In genomic region chr5:151931260-151931659, GRCh38 we compare ENCODE assay signal across 24 cellular contexts. TPM values are rescaled to one million over a fixed set of nuclear protein-coding genes. Genes with fewer than 3 reads are reported as not detected.
DNase-seq lines count a peak whose midpoint lies in the region; ATAC-seq and TF ChIP-seq lines count a peak whose summit lies in the region.
"Had no signal": no experiment of that assay in that cellular context is flagged by ENCODE, and none has a peak within 500 bp of the region (broad histone marks: within the 10 kb centered on the region; RNA-seq: fewer than 3 reads in every experiment).

No MANE protein-coding gene starts in this region.

- TF ChIP-seq CTCF in HEK293 (tag by site-specific recombination; IDR thresholded peaks at IDR 0.05): no peak
- TF ChIP-seq CTCF in WTC11 (IDR thresholded peaks at IDR 0.05): no peak
- TF ChIP-seq CTCF in adrenal gland (IDR thresholded peaks at IDR 0.05): no peak

- no peak overlapping the region for H3K4me3 Mint-ChIP-seq in WTC11
- H3K4me3 Mint-ChIP-seq: H9 had no signal

- no peaks in the 10 kb centered on the region for H3K4me1 ChIP-seq in HEK293 (ENCODE audit: control insufficient read depth, insufficient read depth, low read length)
- H3K4me1 ChIP-seq in adrenal gland (replicated peaks in 1 of 2): no peaks in the 10 kb centered on the region

- peak; percentile 19 for DNase-seq in NCI-H187 treated with DMSO at 0.1 percent for 48 hours (lab: John Stamatoyannopoulos, UW)
- DNase-seq in NCI-H187 (lab: John Stamatoyannopoulos, UW): no peak
- DNase-seq in WTC11 (ENCODE audit: low spot score): no peak
- no peak for DNase-seq in adrenal gland
- no peak for DNase-seq in pons (ENCODE audit: low spot score)
- DNase-seq: 8988T, Calu3, GM23248, H9, NCI-H1417, NCI-H1694, NCI-H2107, NCI-H446 treated with DMSO at 0.1 percent for 48 hours, NCI-H526 treated with DMSO at 0.1 percent for 48 hours, SHP77, T-helper 1 cell had no signal

- H3K4me1 Mint-ChIP-seq in WTC11: no peaks in the 10 kb centered on the region
- H3K4me1 Mint-ChIP-seq: H9 had no signal

- H3K27ac Mint-ChIP-seq in WTC11: no peak overlapping the region
- H3K27ac Mint-ChIP-seq: H9 had no signal

- H3K4me3 ChIP-seq in HEK293 (ENCODE audit: low read depth, low read length) (no peak overlapping the region), adrenal gland (no peak overlapping the region)
- H3K4me3 ChIP-seq: GM23248 had no signal

- H3K27me3 ChIP-seq in adrenal gland: no peaks in the 10 kb centered on the region

- no peak overlapping the region for H3K27ac ChIP-seq in HEK293 (ENCODE audit: extremely low read depth, low read depth, low read length)
- no peak overlapping the region for H3K27ac ChIP-seq in adrenal gland
- H3K27ac ChIP-seq: GM23248, HL-60, RWPE1 had no signal

- POLR2A ChIA-PET in HEK293 (lab: Yijun Ruan, JAX): no interaction called here
- POLR2A ChIA-PET in WTC11 (lab: Charles Lee): no interaction called here

- H3K36me3 ChIP-seq in HEK293 (ENCODE audit: control insufficient read depth in 2 of 2, insufficient read depth in 1 of 2, low read length in 2 of 2) (no peaks in the 10 kb centered on the region), adrenal gland (replicated peaks in 1 of 2) (no peaks in the 10 kb centered on the region)

- peaks cover 18% of the 10 kb centered on the region for H3K27me3 Mint-ChIP-seq in WTC11 (ENCODE audit: low read depth)

- peaks cover 15% of the 10 kb centered on the region for H3K36me3 Mint-ChIP-seq in WTC11

- no peak for TF ChIP-seq POLR2A in adrenal gland (IDR thresholded peaks at IDR 0.05)

- H3K9me3 ChIP-seq in HEK293 (ENCODE audit: control insufficient read depth, insufficient read depth, low read depth, low read length) (no peaks in the 10 kb centered on the region), adrenal gland (replicated peaks in 1 of 3) (peaks cover 0 to 13% (median 11%) of the 10 kb centered on the region in 3 donors)

- ATAC-seq in WTC11 (no peak), HG02981 (IDR thresholded peaks at IDR 0.05; ENCODE audit: unreplicated experiment) (no peak)
- ATAC-seq: Panc1 had no signal

- H3K9me3 Mint-ChIP-seq in WTC11: peaks cover 38% of the 10 kb centered on the region

- WGBS in adrenal gland, 4 donors: 70 to 75% (median 72%) methylated on average over 2 of the region's 2 CpGs

- intact Hi-C loops in adrenal gland (cut with DNase I): no loop called here

- CTCF ChIA-PET in HEK293 (lab: Yijun Ruan, JAX) (no interaction called here), WTC11 (lab: Charles Lee) (no interaction called here)

TF ChIP-seq in HEK293, 187 proteins besides CTCF, POLR2A, EP300 and RAD21 (continues in another document):
- TF ChIP-seq ZNF518A (tag by site-specific recombination; conservative IDR thresholded peaks at IDR 0.05; ENCODE audit: low read depth): 0 out of 2 replicates have a peak, but pooled peaks have one; percentile 28
- no peak for TF ChIP-seq ZNF404 (tag by site-specific recombination; IDR thresholded peaks at IDR 0.05)
- peak; percentile 24; the same call in 1 of the 2 replicates for TF ChIP-seq ZNF558 (tag by site-specific recombination; IDR thresholded peaks at IDR 0.05)
- no peak for TF ChIP-seq ZNF311 (tag by site-specific recombination; IDR thresholded peaks at IDR 0.05; ENCODE audit: borderline replicate concordance)

TF ChIP-seq in WTC11, 78 proteins besides CTCF, POLR2A, EP300 and RAD21:
- no peak for TF ChIP-seq E2F4 (CRISPR knock-in tag; IDR thresholded peaks at IDR 0.05; ENCODE audit: borderline replicate concordance, low read depth)
- TF ChIP-seq ZNF317 (CRISPR knock-in tag; IDR thresholded peaks at IDR 0.05; ENCODE audit: borderline replicate concordance, low read depth): peak; percentile 97

RNA-seq across cellular contexts. Expression of gene GLRA1, which starts 6.6 kb away (rescaled TPM):
- total RNA-seq in WTC11 (2021) (not detected in 3 replicates), adrenal gland (1 to 10 TPM in 2 of 8 donors, under 1 TPM in 1, not detected in 5; 0.53 to 2.7 (median 1.4) TPM)
- 1 to 10 TPM in 1 of 3 donors, under 1 TPM in 1, not detected in 1; 0.40 to 1.3 TPM for polyA plus RNA-seq in adrenal gland
- total RNA-seq: Calu3, GM23248, H9, M059J, SK-MEL-5 had no signal
- polyA plus RNA-seq: BJ, GM23248 had no signal
